ENCODE assay signal across 16 cellular contexts in genomic region chr6:114714836-114715507, GRCh38.
DNase-seq lines count a peak whose midpoint lies in the region; ATAC-seq, FAIRE-seq and TF ChIP-seq lines count a peak whose summit lies in the region.
"Had no signal": no experiment of that assay in that cellular context is flagged by ENCODE, and none has a peak within 500 bp of the region (broad histone marks: within the 10 kb centered on the region; RNA-seq: fewer than 3 reads in every experiment).

No MANE protein-coding gene starts in this region.

- no peak overlapping the region for H3K27ac Mint-ChIP-seq in activated T-helper 1 cell treated with anti-CD3 and anti-CD28 coated beads, Interleukin-12 subunit alpha, Interleukin-12 subunit beta, Interleukin-2, Interleukin-4 antibody, amounts not matched to agents 30 ng/mL and 10 ng/mL and 1 ng/mL, durations not matched to agents 14 hours and 24 hours and 36 hours

- no peaks in the 10 kb centered on the region for H3K27me3 Mint-ChIP-seq in activated T-helper 1 cell treated with anti-CD3 and anti-CD28 coated beads, Interleukin-12 subunit alpha, Interleukin-12 subunit beta, Interleukin-2, Interleukin-4 antibody, amounts not matched to agents 30 ng/mL and 10 ng/mL and 1 ng/mL, durations not matched to agents 14 hours and 24 hours and 36 hours (ENCODE audit: insufficient read depth)

- TF ChIP-seq POLR2A in GM12892 (IDR thresholded peaks at IDR 0.05; ENCODE audit: low read depth, low read length) (no peak; the same call in 1 of the 2 replicates), esophagus muscularis mucosa (IDR thresholded peaks at IDR 0.05; ENCODE audit: low read depth) (no peak)

- H3K4me1 Mint-ChIP-seq in activated T-helper 1 cell treated with anti-CD3 and anti-CD28 coated beads, Interleukin-12 subunit alpha, Interleukin-12 subunit beta, Interleukin-2, Interleukin-4 antibody, amounts not matched to agents 30 ng/mL and 10 ng/mL and 1 ng/mL, durations not matched to agents 14 hours and 24 hours and 36 hours (ENCODE audit: low read depth): no peaks in the 10 kb centered on the region

- 67% methylated on average over 3 of the region's 3 CpGs for WGBS in esophagus muscularis mucosa

- DNase-seq in GM12892 (ENCODE audit: insufficient read length) (no peak), NCI-H2196 (lab: John Stamatoyannopoulos, UW; ENCODE audit: unreplicated experiment) (no peak), esophagus muscularis mucosa (ENCODE audit: extremely low spot score) (no peak), C1 segment of cervical spinal cord (lab: John Stamatoyannopoulos, UW) (no peak)
- no peak for DNase-seq in activated T-helper 1 cell treated with anti-CD3 and anti-CD28 coated beads, Interleukin-12 subunit alpha, Interleukin-12 subunit beta, Interleukin-2, Interleukin-4 antibody, amounts not matched to agents 30 ng/mL and 10 ng/mL and 1 ng/mL, durations not matched to agents 14 hours and 24 hours and 36 hours (ENCODE audit: low spot score)
- DNase-seq: activated CD4-positive, alpha-beta T cell treated with anti-CD3 and anti-CD28 coated beads for 4 hours; Calu3; foreskin fibroblast; NCI-H1092; NCI-H446 treated with DMSO at 0.1 percent for 48 hours; pancreas; RPMI8226 had no signal

- ATAC-seq in GM19395 (IDR thresholded peaks at IDR 0.05; ENCODE audit: unreplicated experiment): peak; percentile 50
- peak; percentile 60 for ATAC-seq in HG02623 (IDR thresholded peaks at IDR 0.05; ENCODE audit: unreplicated experiment)
- ATAC-seq in HG03432 (IDR thresholded peaks at IDR 0.05; ENCODE audit: unreplicated experiment): peak; percentile 57
- ATAC-seq: pancreas had no signal

- no peaks in the 10 kb centered on the region for H3K36me3 ChIP-seq in esophagus muscularis mucosa
- H3K36me3 ChIP-seq: pancreas had no signal

- H3K4me3 Mint-ChIP-seq in activated T-helper 1 cell treated with anti-CD3 and anti-CD28 coated beads, Interleukin-12 subunit alpha, Interleukin-12 subunit beta, Interleukin-2, Interleukin-4 antibody, amounts not matched to agents 30 ng/mL and 10 ng/mL and 1 ng/mL, durations not matched to agents 14 hours and 24 hours and 36 hours: no peak overlapping the region

- FAIRE-seq in GM12892 (lab: Jason Lieb, UNC): peak; percentile 76
- FAIRE-seq: astrocyte, pancreas had no signal

- no peaks in the 10 kb centered on the region for H3K9me3 Mint-ChIP-seq in activated T-helper 1 cell treated with anti-CD3 and anti-CD28 coated beads, Interleukin-12 subunit alpha, Interleukin-12 subunit beta, Interleukin-2, Interleukin-4 antibody, amounts not matched to agents 30 ng/mL and 10 ng/mL and 1 ng/mL, durations not matched to agents 14 hours and 24 hours and 36 hours

- no peak overlapping the region for H3K27ac ChIP-seq in esophagus muscularis mucosa (replicated peaks in 1 of 4)
- H3K27ac ChIP-seq: pancreas had no signal

- no peaks in the 10 kb centered on the region for H3K9me3 ChIP-seq in esophagus muscularis mucosa
- H3K9me3 ChIP-seq: pancreas had no signal

- no peaks in the 10 kb centered on the region for H3K4me1 ChIP-seq in esophagus muscularis mucosa
- H3K4me1 ChIP-seq: pancreas had no signal

- intact Hi-C loops in esophagus muscularis mucosa (cut with DNase I): no loop called here
- intact Hi-C loops in activated T-helper 1 cell treated with anti-CD3 and anti-CD28 coated beads, Interleukin-12 subunit alpha, Interleukin-12 subunit beta, Interleukin-2, Interleukin-4 antibody, amounts not matched to agents 30 ng/mL and 10 ng/mL and 1 ng/mL, durations not matched to agents 14 hours and 24 hours and 36 hours (cut with micrococcal nuclease): no loop called here

- H3K27me3 ChIP-seq in esophagus muscularis mucosa: no peaks in the 10 kb centered on the region
- H3K27me3 ChIP-seq: pancreas had no signal

- no peaks in the 10 kb centered on the region for H3K36me3 Mint-ChIP-seq in activated T-helper 1 cell treated with anti-CD3 and anti-CD28 coated beads, Interleukin-12 subunit alpha, Interleukin-12 subunit beta, Interleukin-2, Interleukin-4 antibody, amounts not matched to agents 30 ng/mL and 10 ng/mL and 1 ng/mL, durations not matched to agents 14 hours and 24 hours and 36 hours (ENCODE audit: low read depth)

- no peak for TF ChIP-seq EP300 in esophagus muscularis mucosa (IDR thresholded peaks at IDR 0.05)

- TF ChIP-seq CTCF in esophagus muscularis mucosa (IDR thresholded peaks at IDR 0.05): no peak

- no peak overlapping the region for H3K4me3 ChIP-seq in esophagus muscularis mucosa
- H3K4me3 ChIP-seq: pancreas had no signal
